Comparison of ENCODE assay signal across 11 cellular contexts in the genomic region with DNA sequence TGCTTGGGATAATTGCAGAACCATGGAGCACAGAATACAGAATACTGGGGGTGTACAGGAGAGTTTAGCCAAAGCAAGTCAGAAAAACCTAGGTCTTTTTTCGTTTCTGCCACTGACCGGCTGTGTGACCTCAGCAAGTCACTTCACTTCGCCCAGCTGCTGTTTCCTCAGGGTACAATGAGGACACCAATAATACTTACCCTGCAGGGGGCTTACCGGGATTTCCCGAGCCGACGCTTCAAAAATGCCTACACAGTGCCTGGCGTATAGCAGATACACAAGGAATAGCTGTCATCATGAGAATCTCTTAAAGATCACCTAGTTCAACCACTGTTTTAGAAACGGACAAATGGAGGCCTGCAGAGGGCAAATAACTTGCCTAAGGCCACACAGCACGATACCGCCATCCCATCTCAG. TPM values are rescaled to one million over a fixed set of nuclear protein-coding genes. Genes with fewer than 3 reads are reported as not detected.
DNase-seq lines count a peak whose midpoint lies in the region; ATAC-seq and TF ChIP-seq lines count a peak whose summit lies in the region.
"Had no signal": no experiment of that assay in that cellular context is flagged by ENCODE, and none has a peak within 500 bp of the region (broad histone marks: within the 10 kb centered on the region; RNA-seq: fewer than 3 reads in every experiment).

No MANE protein-coding gene starts in this region.

- H3K36me3 ChIP-seq in ectodermal cell (ENCODE audit: control insufficient read depth, insufficient read depth, low read length) (no peaks in the 10 kb centered on the region), lung (ENCODE audit: control insufficient read depth in 2 of 2, insufficient read depth in 2 of 2, low read length in 2 of 2) (no peaks in the 10 kb centered on the region)

- ATAC-seq in lung (ENCODE audit: insufficient read depth, low FRiP score) = no peak

- H3K27ac ChIP-seq in ectodermal cell (ENCODE audit: insufficient read depth, low read depth, low read length, poor library complexity, severe bottlenecking) (no peak overlapping the region), lung (ENCODE audit: low read depth in 1 of 2, low read length in 1 of 2) (no peak overlapping the region)

- no peak for DNase-seq in activated T-cell treated with anti-CD3 and anti-CD28 coated beads, Interleukin-2, amount 50 U/mL, for 24 hours
- DNase-seq in activated T-cell treated with anti-CD3 and anti-CD28 coated beads for 4 hours (no peak), lung (ENCODE audit: low spot score) (no peak), type B pancreatic cell (ENCODE audit: extremely low spot score, unreplicated experiment) (no peak), GM19240 (ENCODE audit: insufficient read length, low spot score) (no peak), NCI-H2107 treated with DMSO at 0.1 percent for 48 hours (lab: John Stamatoyannopoulos, UW; ENCODE audit: unreplicated experiment) (no peak)
- no peak for DNase-seq in stimulated activated CD4-positive, alpha-beta T cell treated with anti-CD3 and anti-CD28 coated beads, Interleukin-4, amount 100 ng/mL, for 24 hours
- DNase-seq: activated CD4-positive, alpha-beta memory T cell treated with anti-CD3 and anti-CD28 coated beads for 36 hours; AML-193 had no signal

- WGBS in ectodermal cell, 2 experiments = 3 to 4% methylated on average over 11 of the region's 11 CpGs
- 35 to 54% methylated on average over 11 of the region's 11 CpGs for WGBS in lung, 2 donors

- no peaks in the 10 kb centered on the region for H3K9me3 Mint-ChIP-seq in activated T-cell treated with anti-CD3 and anti-CD28 coated beads, Interleukin-2, amount 50 U/mL, for 24 hours
- H3K9me3 Mint-ChIP-seq in type B pancreatic cell = no peaks in the 10 kb centered on the region
- H3K9me3 Mint-ChIP-seq: activated CD4-positive, alpha-beta memory T cell treated with anti-CD3 and anti-CD28 coated beads for 36 hours had no signal

- H3K9me3 ChIP-seq in ectodermal cell (ENCODE audit: control insufficient read depth, low read length) = no peaks in the 10 kb centered on the region
- no peaks in the 10 kb centered on the region for H3K9me3 ChIP-seq in lung (ENCODE audit: control insufficient read depth in 2 of 2, insufficient read depth in 1 of 2, low read length in 1 of 2)
- H3K9me3 ChIP-seq: mucosa of descending colon had no signal

- no peaks in the 10 kb centered on the region for H3K36me3 Mint-ChIP-seq in activated T-cell treated with anti-CD3 and anti-CD28 coated beads, Interleukin-2, amount 50 U/mL, for 24 hours (ENCODE audit: low read depth)
- no peaks in the 10 kb centered on the region for H3K36me3 Mint-ChIP-seq in type B pancreatic cell
- H3K36me3 Mint-ChIP-seq: activated CD4-positive, alpha-beta memory T cell treated with anti-CD3 and anti-CD28 coated beads for 36 hours had no signal

- H3K4me1 ChIP-seq in ectodermal cell (ENCODE audit: control insufficient read depth, insufficient read depth, low read length) (peaks cover 32% of the 10 kb centered on the region), lung (ENCODE audit: control insufficient read depth in 2 of 2, insufficient read depth in 2 of 2, low read length in 2 of 2) (no peaks in the 10 kb centered on the region)

- H3K27me3 ChIP-seq in ectodermal cell (ENCODE audit: control insufficient read depth, insufficient read depth, low read length, poor library complexity, severe bottlenecking) = no peaks in the 10 kb centered on the region
- no peaks in the 10 kb centered on the region for H3K27me3 ChIP-seq in lung (ENCODE audit: control insufficient read depth, insufficient read depth)

- peak overlapping the region; percentile 41 for H3K4me3 Mint-ChIP-seq in activated T-cell treated with anti-CD3 and anti-CD28 coated beads, Interleukin-2, amount 50 U/mL, for 24 hours
- peak overlapping the region; percentile 77 for H3K4me3 Mint-ChIP-seq in type B pancreatic cell
- H3K4me3 Mint-ChIP-seq: activated CD4-positive, alpha-beta memory T cell treated with anti-CD3 and anti-CD28 coated beads for 36 hours had no signal

- peaks cover 11% of the 10 kb centered on the region for H3K4me1 Mint-ChIP-seq in activated T-cell treated with anti-CD3 and anti-CD28 coated beads, Interleukin-2, amount 50 U/mL, for 24 hours (ENCODE audit: low read depth)
- H3K4me1 Mint-ChIP-seq in type B pancreatic cell (ENCODE audit: unreplicated experiment) = peaks cover 41% of the 10 kb centered on the region

- peak overlapping the region; percentile 32 for H3K4me3 ChIP-seq in ectodermal cell (ENCODE audit: insufficient read depth, low read depth, low read length)
- peak overlapping the region; percentile 24 for H3K4me3 ChIP-seq in lung
- H3K4me3 ChIP-seq: mucosa of descending colon had no signal

- peaks cover 46% of the 10 kb centered on the region for H3K27me3 Mint-ChIP-seq in activated T-cell treated with anti-CD3 and anti-CD28 coated beads, Interleukin-2, amount 50 U/mL, for 24 hours
- H3K27me3 Mint-ChIP-seq in type B pancreatic cell = peaks cover 28% of the 10 kb centered on the region

- TF ChIP-seq CTCF in lung (IDR thresholded peaks at IDR 0.05; ENCODE audit: control extremely low read depth, extremely low read depth) (no peak), type B pancreatic cell (conservative IDR thresholded peaks at IDR 0.05) (no peak)

- H3K27ac Mint-ChIP-seq in activated T-cell treated with anti-CD3 and anti-CD28 coated beads, Interleukin-2, amount 50 U/mL, for 24 hours = no peak overlapping the region
- H3K27ac Mint-ChIP-seq in type B pancreatic cell = peak overlapping the region; percentile 18
- H3K27ac Mint-ChIP-seq: activated CD4-positive, alpha-beta memory T cell treated with anti-CD3 and anti-CD28 coated beads for 36 hours had no signal

RNA-seq across cellular contexts. Expression of gene RIPOR3, which starts 0.8 kb away (rescaled TPM):
- 2.6 TPM for polyA plus RNA-seq in ectodermal cell (2013, experiment 1 of 4)
- polyA plus RNA-seq in ectodermal cell (2013, experiment 2 of 4) = 1.9 TPM
- polyA plus RNA-seq in ectodermal cell (2013, experiment 3 of 4) = 1.5 TPM
- polyA plus RNA-seq in ectodermal cell (2013, experiment 4 of 4) = 2.1 TPM
- total RNA-seq in lung (1 to 10 TPM; 4.3 to 7.9 TPM), type B pancreatic cell (ENCODE audit: low replicate concordance) (1.9 and 5.1 TPM in 2 replicates)
- 1 to 10 TPM; 7.4 to 9.9 TPM for polyA plus RNA-seq in lung
- total RNA-seq: activated CD4-positive, alpha-beta memory T cell treated with anti-CD3 and anti-CD28 coated beads for 36 hours had no signal

RNA-seq across cellular contexts. Expression of gene PARD6B, which starts 40.8 kb away (rescaled TPM):
- polyA plus RNA-seq in ectodermal cell (2013, experiment 1 of 4) = 19.1 TPM
- polyA plus RNA-seq in ectodermal cell (2013, experiment 2 of 4) = 22.5 TPM
- polyA plus RNA-seq in ectodermal cell (2013, experiment 3 of 4) = 9.5 TPM
- polyA plus RNA-seq in ectodermal cell (2013, experiment 4 of 4) = 10.8 TPM
- total RNA-seq in lung = 10 to 100 TPM; 38.1 to 41.8 TPM
- polyA plus RNA-seq in lung = 10 to 100 TPM in 1 of 2 donors, 1 to 10 TPM in 1; 2.0 to 13.4 TPM
- 27.7 and 50.0 TPM in 2 replicates for total RNA-seq in type B pancreatic cell (ENCODE audit: low replicate concordance)
